ENCODE assay signal across 15 cellular contexts in the genomic region with DNA sequence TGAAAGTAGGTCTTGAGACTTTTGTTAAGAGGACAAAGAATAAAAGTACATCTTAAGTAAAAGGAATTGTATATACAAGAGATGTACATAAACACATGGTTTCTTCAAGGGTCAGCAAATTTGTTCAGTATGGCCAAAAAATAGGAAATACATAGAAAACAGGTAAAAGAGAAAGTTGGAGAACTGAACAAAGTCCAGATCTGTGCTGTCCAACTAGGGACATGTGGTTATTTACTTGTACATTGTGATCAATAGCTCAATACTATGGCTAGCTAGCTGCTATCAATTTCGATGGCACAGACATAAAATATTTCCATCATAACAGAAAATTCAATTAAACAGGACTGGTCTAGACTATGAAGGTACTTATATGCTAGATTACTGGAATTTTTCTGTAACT.
"Had no signal": no experiment of that assay in that cellular context is flagged by ENCODE, and none has a peak within 500 bp of the region (broad histone marks: within the 10 kb centered on the region; RNA-seq: fewer than 3 reads in every experiment).

No MANE protein-coding gene starts in this region.

- H3K36me3 ChIP-seq: lower lobe of right lung had no signal

- H3K27me3 Mint-ChIP-seq: activated B cell treated with CpG ODN at 0.5 μM for 24 hours; activated CD4-positive, alpha-beta T cell treated with anti-CD3 and anti-CD28 coated beads, Interleukin-2, amount 10 ng/mL, durations not matched to agents 24 days and 14 days had no signal

- DNase-seq: activated B cell treated with CpG ODN at 0.5 μM for 24 hours; activated CD4-positive, alpha-beta T cell treated with anti-CD3 and anti-CD28 coated beads, Interleukin-2, amount 10 ng/mL, durations not matched to agents 24 days and 14 days; activated effector memory CD4-positive, alpha-beta T cell treated with Interleukin-2 at 50 U/mL for 16 hours; adrenal gland; dorsolateral prefrontal cortex; erythroblast; heart right ventricle; lower lobe of right lung; midbrain; retina; stimulated activated CD4-positive, alpha-beta T cell treated with anti-CD3 and anti-CD28 coated beads, Interleukin-2, amount 100 ng/mL, for 48 hours; stimulated activated naive CD4-positive, alpha-beta T cell; tibial artery had no signal

- H3K9me3 Mint-ChIP-seq: activated B cell treated with CpG ODN at 0.5 μM for 24 hours; activated CD4-positive, alpha-beta T cell treated with anti-CD3 and anti-CD28 coated beads, Interleukin-2, amount 10 ng/mL, durations not matched to agents 24 days and 14 days had no signal

- ATAC-seq: gastroesophageal sphincter, heart right ventricle, lower lobe of right lung had no signal

- H3K27me3 ChIP-seq: adrenal gland, dorsolateral prefrontal cortex, gastroesophageal sphincter, heart right ventricle, neutrophil, tibial artery had no signal

- H3K27ac ChIP-seq: adrenal gland, dorsolateral prefrontal cortex, gastroesophageal sphincter, heart right ventricle, lower lobe of right lung, neutrophil, tibial artery had no signal

- H3K9me3 ChIP-seq: adrenal gland, gastroesophageal sphincter, heart right ventricle, lower lobe of right lung, neutrophil, tibial artery had no signal

- H3K4me1 ChIP-seq: gastroesophageal sphincter, tibial artery had no signal

- H3K27ac Mint-ChIP-seq: activated B cell treated with CpG ODN at 0.5 μM for 24 hours; activated CD4-positive, alpha-beta T cell treated with anti-CD3 and anti-CD28 coated beads, Interleukin-2, amount 10 ng/mL, durations not matched to agents 24 days and 14 days had no signal

- H3K4me3 ChIP-seq: adrenal gland, dorsolateral prefrontal cortex, gastroesophageal sphincter, heart right ventricle, lower lobe of right lung, tibial artery had no signal

- H3K4me3 Mint-ChIP-seq: activated B cell treated with CpG ODN at 0.5 μM for 24 hours; activated CD4-positive, alpha-beta T cell treated with anti-CD3 and anti-CD28 coated beads, Interleukin-2, amount 10 ng/mL, durations not matched to agents 24 days and 14 days had no signal
